In the genomic region with DNA sequence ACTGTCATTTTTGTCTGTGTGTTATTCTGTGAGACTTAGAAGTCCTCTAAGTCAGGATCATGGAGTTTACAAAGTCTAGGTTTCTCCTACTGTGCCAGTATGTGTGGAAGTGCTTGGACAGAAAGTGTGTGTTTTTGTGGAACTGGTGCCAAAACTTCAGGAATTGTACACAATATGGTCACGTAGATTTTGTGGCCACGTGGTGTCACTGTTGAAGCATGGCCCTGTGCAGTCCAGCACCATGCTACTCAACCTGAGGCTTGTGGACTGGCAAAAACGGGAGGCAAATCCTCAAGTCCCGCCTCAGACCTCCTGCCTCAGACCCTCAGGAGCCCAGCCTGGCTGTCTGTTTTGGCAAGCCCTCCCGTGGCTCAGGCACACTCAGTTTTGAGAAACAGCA, we compare ENCODE assay signal across 13 cellular contexts. TPM values are rescaled to one million over a fixed set of nuclear protein-coding genes. Genes with fewer than 3 reads are reported as not detected.
DNase-seq lines count a peak whose midpoint lies in the region; ATAC-seq and TF ChIP-seq lines count a peak whose summit lies in the region.
"Had no signal": no experiment of that assay in that cellular context is flagged by ENCODE, and none has a peak within 500 bp of the region (broad histone marks: within the 10 kb centered on the region; RNA-seq: fewer than 3 reads in every experiment).

No MANE protein-coding gene starts in this region.

- CTCF ChIA-PET in activated CD4-positive, alpha-beta T cell treated with anti-CD3 and anti-CD28 coated beads, Interleukin-2, amount 10 ng/mL, durations not matched to agents 7 days and 5 days (lab: Charles Lee), result no interaction called here

- ATAC-seq in HG03342 (IDR thresholded peaks at IDR 0.05; ENCODE audit: unreplicated experiment), result no peak
- ATAC-seq: Right ventricle myocardium inferior had no signal

- no peaks in the 10 kb centered on the region for H3K36me3 Mint-ChIP-seq in activated CD4-positive, alpha-beta T cell treated with anti-CD3 and anti-CD28 coated beads, Interleukin-2, amount 10 ng/mL, durations not matched to agents 7 days and 5 days (ENCODE audit: low read depth)
- H3K36me3 Mint-ChIP-seq in type B pancreatic cell, result no peaks in the 10 kb centered on the region

- no peak overlapping the region for H3K4me3 Mint-ChIP-seq in activated CD4-positive, alpha-beta T cell treated with anti-CD3 and anti-CD28 coated beads, Interleukin-2, amount 10 ng/mL, durations not matched to agents 7 days and 5 days
- H3K4me3 Mint-ChIP-seq in type B pancreatic cell, result no peak overlapping the region

- H3K27ac Mint-ChIP-seq in activated CD4-positive, alpha-beta T cell treated with anti-CD3 and anti-CD28 coated beads, Interleukin-2, amount 10 ng/mL, durations not matched to agents 7 days and 5 days, result peak overlapping the region; percentile 50
- no peak overlapping the region for H3K27ac Mint-ChIP-seq in type B pancreatic cell

- no peak for DNase-seq in activated CD4-positive, alpha-beta T cell treated with anti-CD3 and anti-CD28 coated beads, Interleukin-2, amount 10 ng/mL, durations not matched to agents 7 days and 5 days
- DNase-seq in activated CD4-positive, alpha-beta T cell treated with anti-CD3 and anti-CD28 coated beads for 4 hours, result no peak
- peak; percentile 35 for DNase-seq in OCI-M1 (lab: John Stamatoyannopoulos, UW)
- no peak for DNase-seq in epithelial cell of proximal tubule (ENCODE audit: low read depth)
- no peak for DNase-seq in type B pancreatic cell (ENCODE audit: extremely low spot score, unreplicated experiment)
- DNase-seq in NCI-H226, result no peak
- DNase-seq in amniotic stem cell (lab: John Stamatoyannopoulos, UW), result no peak
- DNase-seq: cortex of kidney; MV-4-11; stimulated activated CD4-positive, alpha-beta T cell treated with anti-CD3 and anti-CD28 coated beads, Interleukin-15, amount 100 ng/mL, for 24 hours had no signal

- H3K9me3 Mint-ChIP-seq in activated CD4-positive, alpha-beta T cell treated with anti-CD3 and anti-CD28 coated beads, Interleukin-2, amount 10 ng/mL, durations not matched to agents 7 days and 5 days, result no peaks in the 10 kb centered on the region
- H3K9me3 Mint-ChIP-seq in type B pancreatic cell, result no peaks in the 10 kb centered on the region

- no peak overlapping the region for H3K4me3 ChIP-seq in epithelial cell of proximal tubule (ENCODE audit: low read depth, low read length)
- H3K4me3 ChIP-seq: upper lobe of left lung had no signal

- H3K27me3 Mint-ChIP-seq in activated CD4-positive, alpha-beta T cell treated with anti-CD3 and anti-CD28 coated beads, Interleukin-2, amount 10 ng/mL, durations not matched to agents 7 days and 5 days, result no peaks in the 10 kb centered on the region
- H3K27me3 Mint-ChIP-seq in type B pancreatic cell, result no peaks in the 10 kb centered on the region

- POLR2A ChIA-PET in activated CD4-positive, alpha-beta T cell treated with anti-CD3 and anti-CD28 coated beads, Interleukin-2, amount 10 ng/mL, durations not matched to agents 7 days and 5 days (lab: Charles Lee), result no interaction called here

- TF ChIP-seq CTCF in epithelial cell of proximal tubule (conservative IDR thresholded peaks at IDR 0.05; ENCODE audit: low read depth, low read length) (peak; percentile 37), type B pancreatic cell (conservative IDR thresholded peaks at IDR 0.05) (peak; percentile 29)

- H3K4me1 Mint-ChIP-seq in activated CD4-positive, alpha-beta T cell treated with anti-CD3 and anti-CD28 coated beads, Interleukin-2, amount 10 ng/mL, durations not matched to agents 7 days and 5 days, result no peaks in the 10 kb centered on the region
- H3K4me1 Mint-ChIP-seq in type B pancreatic cell (ENCODE audit: unreplicated experiment), result peaks cover 7% of the 10 kb centered on the region

RNA-seq across cellular contexts. Expression of gene ALKBH5, which starts 16.7 kb away (rescaled TPM):
- total RNA-seq in activated CD4-positive, alpha-beta T cell treated with anti-CD3 and anti-CD28 coated beads, Interleukin-2, amount 10 ng/mL, durations not matched to agents 7 days and 5 days, result 100 to 1,000 TPM in 1 of 2 experiments, 10 to 100 TPM in 1; 98.2 to 102 TPM
- total RNA-seq in epithelial cell of proximal tubule (81.2 and 101 TPM in 2 replicates), type B pancreatic cell (ENCODE audit: low replicate concordance) (79.8 and 88.8 TPM in 2 replicates)

RNA-seq across cellular contexts. Expression of gene MYO15A, which starts 58.3 kb away (rescaled TPM):
- under 1 TPM; 0.23 to 0.35 TPM for total RNA-seq in activated CD4-positive, alpha-beta T cell treated with anti-CD3 and anti-CD28 coated beads, Interleukin-2, amount 10 ng/mL, durations not matched to agents 7 days and 5 days
- total RNA-seq in epithelial cell of proximal tubule, result 0.07 and 0.17 TPM in 2 replicates
- 1.8 and 2.2 TPM in 2 replicates for total RNA-seq in type B pancreatic cell (ENCODE audit: low replicate concordance)

RNA-seq across cellular contexts. Expression of gene LLGL1, which starts 58.5 kb away (rescaled TPM):
- total RNA-seq in activated CD4-positive, alpha-beta T cell treated with anti-CD3 and anti-CD28 coated beads, Interleukin-2, amount 10 ng/mL, durations not matched to agents 7 days and 5 days, result 10 to 100 TPM; 24.7 to 24.9 TPM
- total RNA-seq in epithelial cell of proximal tubule (46.1 and 65.3 TPM in 2 replicates), type B pancreatic cell (ENCODE audit: low replicate concordance) (35.1 and 61.2 TPM in 2 replicates)
